ENCODE assay signal across 29 cellular contexts in the genomic region with DNA sequence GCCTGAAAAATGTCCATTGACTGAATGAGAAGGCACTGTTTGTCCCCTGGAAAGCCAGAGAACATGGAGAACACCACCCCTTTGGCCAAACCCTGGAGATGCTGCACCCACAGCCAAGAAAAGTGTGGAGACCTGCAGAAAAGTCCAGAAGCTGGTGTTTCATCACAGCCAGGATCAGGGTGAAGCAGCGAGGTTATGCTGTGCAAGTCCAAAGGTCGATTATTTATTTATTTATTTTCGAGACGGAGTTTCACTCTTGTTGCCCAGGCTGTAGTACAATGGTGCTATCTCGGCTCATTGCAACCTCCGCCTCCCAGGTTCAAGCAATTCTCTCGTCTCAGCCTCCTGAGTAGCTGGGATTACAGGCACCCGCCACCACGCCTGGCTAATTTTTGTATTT. TPM values are rescaled to one million over a fixed set of nuclear protein-coding genes. Genes with fewer than 3 reads are reported as not detected.
DNase-seq lines count a peak whose midpoint lies in the region; FAIRE-seq and TF ChIP-seq lines count a peak whose summit lies in the region.
"Had no signal": no experiment of that assay in that cellular context is flagged by ENCODE, and none has a peak within 500 bp of the region (broad histone marks: within the 10 kb centered on the region; RNA-seq: fewer than 3 reads in every experiment).

No MANE protein-coding gene starts in this region.

- no peak overlapping the region for H3K4me2 ChIP-seq in GM23248 (ENCODE audit: unreplicated experiment)

- H3K27me3 Mint-ChIP-seq in MCF 10A (ENCODE audit: insufficient read depth, unreplicated experiment) = no peaks in the 10 kb centered on the region
- H3K27me3 Mint-ChIP-seq: activated CD4-positive, alpha-beta memory T cell treated with anti-CD3 and anti-CD28 coated beads for 36 hours; memory B cell had no signal

- CTCF ChIA-PET in MCF 10A (lab: Yijun Ruan, JAX) = no interaction called here

- no peaks in the 10 kb centered on the region for H3K9me3 Mint-ChIP-seq in MCF 10A (ENCODE audit: unreplicated experiment)
- H3K9me3 Mint-ChIP-seq: activated CD4-positive, alpha-beta memory T cell treated with anti-CD3 and anti-CD28 coated beads for 36 hours; activated naive CD8-positive, alpha-beta T cell treated with anti-CD3 and anti-CD28 coated beads, Interleukin-2, amount 50 U/mL, for 24 hours; CD4-positive, CD25-positive, alpha-beta regulatory T cell; central memory CD8-positive, alpha-beta T cell; memory B cell; stimulated activated effector memory CD8-positive, alpha-beta T cell treated with anti-CD3 and anti-CD28 coated beads, Interleukin-12 subunit alpha, Interleukin-12 subunit beta, amount 100 ng/mL, for 72 hours had no signal

- TF ChIP-seq POLR2A in breast epithelium (IDR thresholded peaks at IDR 0.05) = no peak

- peak overlapping the region; percentile 68 to 70 for H3K27ac ChIP-seq in breast epithelium
- H3K27ac ChIP-seq in WERI-Rb-1 = peak overlapping the region; percentile 2; the same call in 1 of the 2 replicates
- peak overlapping the region; percentile 84 to 92 for H3K27ac ChIP-seq in liver (ENCODE audit: low read depth in 1 of 2, low read length in 2 of 2)
- H3K27ac ChIP-seq in small intestine (ENCODE audit: low read depth in 1 of 2, low read length in 1 of 2) = peak overlapping the region in 1 of 2 donors; percentile 52
- H3K27ac ChIP-seq in GM23248 = no peak overlapping the region
- H3K27ac ChIP-seq: esophagus squamous epithelium, foreskin keratinocyte had no signal

- no peaks in the 10 kb centered on the region for H3K36me3 Mint-ChIP-seq in MCF 10A (ENCODE audit: insufficient read depth, unreplicated experiment)
- H3K36me3 Mint-ChIP-seq: activated CD4-positive, alpha-beta memory T cell treated with anti-CD3 and anti-CD28 coated beads for 36 hours; CD4-positive, CD25-positive, alpha-beta regulatory T cell; memory B cell; stimulated activated effector memory CD8-positive, alpha-beta T cell treated with anti-CD3 and anti-CD28 coated beads, Interleukin-12 subunit alpha, Interleukin-12 subunit beta, amount 100 ng/mL, for 72 hours had no signal

- in situ Hi-C loops in GM23248 (cut with MboI) = no loop called here

- H3K4me3 Mint-ChIP-seq in MCF 10A (ENCODE audit: unreplicated experiment) = no peak overlapping the region
- H3K4me3 Mint-ChIP-seq: activated CD4-positive, alpha-beta memory T cell treated with anti-CD3 and anti-CD28 coated beads for 36 hours; activated naive CD8-positive, alpha-beta T cell treated with anti-CD3 and anti-CD28 coated beads, Interleukin-2, amount 50 U/mL, for 24 hours; CD4-positive, CD25-positive, alpha-beta regulatory T cell; central memory CD8-positive, alpha-beta T cell; stimulated activated effector memory CD8-positive, alpha-beta T cell treated with anti-CD3 and anti-CD28 coated beads, Interleukin-12 subunit alpha, Interleukin-12 subunit beta, amount 100 ng/mL, for 72 hours had no signal

- no peaks in the 10 kb centered on the region for H4K20me1 ChIP-seq in GM23248 (ENCODE audit: insufficient read depth)

- no TSS peak for BruUV-seq in MCF 10A (replicated peaks; lab: Mats Ljungman, UMichigan)

- no peaks in the 10 kb centered on the region for H3K79me2 ChIP-seq in GM23248 (ENCODE audit: insufficient read depth)

- no peak for FAIRE-seq in small intestine (lab: Jason Lieb, UNC)
- FAIRE-seq in urothelium cell line (lab: Jason Lieb, UNC) = no peak
- FAIRE-seq: D721Med, endometrium had no signal

- whole genome bisulfite sequencing in liver = 37% methylated on average over 9 of the region's 9 CpGs
- 24 to 79% (median 56%) methylated on average over 9 of the region's 9 CpGs for WGBS in small intestine, 3 donors
- WGBS in GM23248 (ENCODE audit: low coverage in 1 of 2, low lambda C conversion rate in 2 of 2, missing lambda C conversion rate in 2 of 2), 2 experiments = 76 to 79% methylated on average over 9 of the region's 9 CpGs

- H3K4me1 ChIP-seq in breast epithelium = peaks cover 0 to 5% of the 10 kb centered on the region in 2 donors
- peaks cover 9 to 31% (median 26%) of the 10 kb centered on the region in 4 donors for H3K4me1 ChIP-seq in liver (ENCODE audit: control insufficient read depth in 4 of 4, insufficient read depth in 4 of 4, low read length in 3 of 4)
- peaks cover 4 to 8% of the 10 kb centered on the region in 2 donors for H3K4me1 ChIP-seq in small intestine (ENCODE audit: control insufficient read depth in 2 of 2, insufficient read depth in 1 of 2, low read depth in 1 of 2, low read length in 1 of 2)
- no peaks in the 10 kb centered on the region for H3K4me1 ChIP-seq in GM23248 (ENCODE audit: insufficient read depth)

- H3K4me3 ChIP-seq in breast epithelium (no peak overlapping the region), WERI-Rb-1 (ENCODE audit: low read depth, low read length) (no peak overlapping the region), liver (ENCODE audit: low read depth in 1 of 3, low read length in 3 of 3) (no peak overlapping the region), small intestine (ENCODE audit: low read depth in 1 of 2, low read length in 2 of 2) (no peak overlapping the region), GM23248 (no peak overlapping the region)
- H3K4me3 ChIP-seq: esophagus squamous epithelium, heart right ventricle had no signal

- H3K9ac ChIP-seq in liver (ENCODE audit: low read depth in 1 of 2, low read length in 2 of 2) (no peak overlapping the region), GM23248 (no peak overlapping the region)

- peak; percentile 12 to 19 for TF ChIP-seq RAD21 in liver (IDR thresholded peaks at IDR 0.05)

- TF ChIP-seq CTCF in breast epithelium (IDR thresholded peaks at IDR 0.05) (no peak), MCF 10A (IDR thresholded peaks at IDR 0.05; ENCODE audit: unreplicated experiment) (no peak), WERI-Rb-1 (IDR thresholded peaks at IDR 0.05; ENCODE audit: low read depth, low read length) (no peak), liver (IDR thresholded peaks at IDR 0.05; ENCODE audit: low read depth, low read length, missing input control) (no peak)

- H2AFZ ChIP-seq in GM23248 = no peak overlapping the region

- POLR2A ChIA-PET in MCF 10A (lab: Yijun Ruan, JAX) = no interaction called here

- H3K27ac Mint-ChIP-seq in MCF 10A (ENCODE audit: low read depth, unreplicated experiment) = no peak overlapping the region
- H3K27ac Mint-ChIP-seq: activated CD4-positive, alpha-beta memory T cell treated with anti-CD3 and anti-CD28 coated beads for 36 hours; activated naive CD8-positive, alpha-beta T cell treated with anti-CD3 and anti-CD28 coated beads, Interleukin-2, amount 50 U/mL, for 24 hours; memory B cell; stimulated activated effector memory CD8-positive, alpha-beta T cell treated with anti-CD3 and anti-CD28 coated beads, Interleukin-12 subunit alpha, Interleukin-12 subunit beta, amount 100 ng/mL, for 72 hours had no signal

- no peaks in the 10 kb centered on the region for H3F3A ChIP-seq in GM23248 (ENCODE audit: insufficient read depth)

- H3K36me3 ChIP-seq in breast epithelium = no peaks in the 10 kb centered on the region
- no peaks in the 10 kb centered on the region for H3K36me3 ChIP-seq in WERI-Rb-1
- no peaks in the 10 kb centered on the region for H3K36me3 ChIP-seq in liver (ENCODE audit: control insufficient read depth in 4 of 4, insufficient read depth in 3 of 4, low read depth in 1 of 4, low read length in 3 of 4)
- H3K36me3 ChIP-seq in small intestine (ENCODE audit: control insufficient read depth in 2 of 2, insufficient read depth in 2 of 2, low read length in 2 of 2) = no peaks in the 10 kb centered on the region
- no peaks in the 10 kb centered on the region for H3K36me3 ChIP-seq in GM23248 (ENCODE audit: low read depth)
- H3K36me3 ChIP-seq: esophagus squamous epithelium, heart right ventricle had no signal

- peaks cover 17% of the 10 kb centered on the region for H3K4me1 Mint-ChIP-seq in MCF 10A (ENCODE audit: insufficient read depth, unreplicated experiment)

- intact Hi-C loops in breast epithelium (cut with DNase I; ENCODE audit: low total_unique reads) (no loop called here), MCF 10A (cut with micrococcal nuclease) (loop anchor here (2.0 kb wide), 1 partner anchor 42 kb away; no protein-coding TSS in a partner anchor)

- H3K27me3 ChIP-seq in breast epithelium = no peaks in the 10 kb centered on the region
- no peaks in the 10 kb centered on the region for H3K27me3 ChIP-seq in WERI-Rb-1 (ENCODE audit: insufficient read depth, low read depth, severe bottlenecking)
- H3K27me3 ChIP-seq in liver (ENCODE audit: control insufficient read depth in 4 of 4, insufficient read depth in 4 of 4, low read length in 3 of 4) = no peaks in the 10 kb centered on the region
- H3K27me3 ChIP-seq in small intestine (ENCODE audit: control insufficient read depth in 2 of 2, insufficient read depth in 2 of 2, low read length in 2 of 2) = no peaks in the 10 kb centered on the region
- H3K27me3 ChIP-seq in GM23248 (replicated peaks; ENCODE audit: insufficient read depth) = peaks cover 22% of the 10 kb centered on the region
- H3K27me3 ChIP-seq: esophagus squamous epithelium, heart right ventricle had no signal

- H3K9me3 ChIP-seq in breast epithelium = no peaks in the 10 kb centered on the region
- H3K9me3 ChIP-seq in WERI-Rb-1 (ENCODE audit: severe bottlenecking) = no peaks in the 10 kb centered on the region
- no peaks in the 10 kb centered on the region for H3K9me3 ChIP-seq in liver (ENCODE audit: control insufficient read depth in 4 of 4, low read length in 3 of 4)
- no peaks in the 10 kb centered on the region for H3K9me3 ChIP-seq in small intestine (ENCODE audit: control insufficient read depth, low read depth)
- no peaks in the 10 kb centered on the region for H3K9me3 ChIP-seq in GM23248 (ENCODE audit: low read depth)
- H3K9me3 ChIP-seq: esophagus squamous epithelium, heart right ventricle had no signal

- no peaks in the 10 kb centered on the region for H3K9me2 ChIP-seq in GM23248 (ENCODE audit: insufficient read depth)

- DNase-seq in breast epithelium (ENCODE audit: low spot score in 2 of 2) (no peak), MCF 10A (ENCODE audit: unreplicated experiment) (no peak), WERI-Rb-1 (no peak), small intestine (peak; percentile 90), urothelium cell line (ENCODE audit: low spot score) (no peak), GM23248 (no peak)
- DNase-seq in activated CD4-positive, CD25-positive, alpha-beta regulatory T cell treated with anti-CD3 and anti-CD28 coated beads, Interleukin-2, amount 50 U/mL, for 72 hours = no peak
- DNase-seq: activated CD4-positive, alpha-beta memory T cell treated with anti-CD3 and anti-CD28 coated beads for 36 hours; activated CD4-positive, alpha-beta T cell treated with anti-CD3 and anti-CD28 coated beads for 1 hour; activated naive CD4-positive, alpha-beta T cell; activated naive CD8-positive, alpha-beta T cell treated with anti-CD3 and anti-CD28 coated beads, Interleukin-2, amount 50 U/mL, for 24 hours; CD4-positive, CD25-positive, alpha-beta regulatory T cell; esophagus squamous epithelium; foreskin keratinocyte; heart right ventricle; KG1; MM.1S; NCI-H1105 treated with DMSO at 0.1 percent for 48 hours; NCI-H187 treated with DMSO at 0.1 percent for 48 hours; NCI-H2171; NCI-H510A treated with DMSO at 0.1 percent for 48 hours; stimulated activated CD4-positive, alpha-beta T cell treated with anti-CD3 and anti-CD28 coated beads, Interleukin-15, amount 100 ng/mL, for 24 hours; T-helper 2 cell had no signal

RNA-seq across cellular contexts. Expression of a gene that starts 5.5 kb away (rescaled TPM):
- total RNA-seq in breast epithelium (100 to 1,000 TPM; 158 to 272 (median 163) TPM), MCF 10A (2022) (12.5 and 14.4 TPM in 2 replicates), liver (10 to 100 TPM; 46.3 to 73.3 TPM)
- polyA plus RNA-seq in liver (100 to 1,000 TPM; 118 to 162 TPM), small intestine (100 to 1,000 TPM; 116 to 208 (median 126) TPM), GM23248 (2016; fragmentation: Nextera tagmentation; extraction: Ambion mirVana) (1.7 and 2.5 TPM in 2 replicates)
- 1.3 and 5.2 TPM in 2 replicates for total RNA-seq in GM23248 (2014; rRNA removed; shearing (Covaris generic))
